ENCODE assay signal across 8 cellular contexts in the genomic region with DNA sequence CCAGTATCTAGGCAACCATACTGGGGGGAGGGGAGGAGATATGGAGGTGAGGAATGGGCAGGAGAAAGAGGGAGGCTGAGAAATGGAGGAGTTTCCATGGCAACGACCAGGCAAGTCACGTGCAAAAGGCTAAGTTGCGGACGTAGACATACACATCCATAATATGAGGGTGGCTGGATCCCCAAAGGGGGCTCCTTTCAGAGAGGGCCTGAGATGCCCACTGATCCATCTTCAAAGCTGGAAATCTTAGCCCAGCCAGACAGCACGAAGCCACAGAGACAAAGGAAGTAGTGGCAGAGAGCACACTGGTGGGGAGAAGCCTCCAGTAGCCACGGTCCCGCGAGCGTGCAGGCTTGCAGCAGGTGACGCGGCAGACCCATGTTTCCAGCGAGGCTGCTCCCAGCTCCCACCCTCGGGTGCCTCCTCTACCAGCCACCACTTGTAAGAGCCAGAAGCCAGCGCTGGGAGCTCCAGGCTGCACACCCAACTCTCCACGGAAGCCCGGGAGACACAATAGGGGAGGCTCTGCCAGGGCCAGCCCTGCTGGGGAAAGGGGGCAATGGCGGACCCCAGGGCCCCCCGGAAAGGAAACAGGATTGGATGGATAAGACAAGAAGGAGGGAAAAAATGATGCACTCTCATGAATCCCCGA. TPM values are rescaled to one million over a fixed set of nuclear protein-coding genes. Genes with fewer than 3 reads are reported as not detected.
A peak's percentile ranks its signal among the peaks of the same experiment; 100 is the strongest.
DNase-seq lines count a peak whose midpoint lies in the region; ATAC-seq and TF ChIP-seq lines count a peak whose summit lies in the region.

No MANE protein-coding gene starts in this region.

- no peak for ATAC-seq in HG03159 (IDR thresholded peaks at IDR 0.05; ENCODE audit: unreplicated experiment)
- ATAC-seq in HG02571 (IDR thresholded peaks at IDR 0.05; ENCODE audit: unreplicated experiment), result no peak
- no peak for ATAC-seq in GM18861 (IDR thresholded peaks at IDR 0.05; ENCODE audit: unreplicated experiment)

- no peak for TF ChIP-seq CTCF in chondrocyte (IDR thresholded peaks at IDR 0.05)
- no peak for TF ChIP-seq CTCF in nephron (IDR thresholded peaks at IDR 0.05; ENCODE audit: unreplicated experiment in 3 of 3)

- H3K36me3 ChIP-seq in ES-I3 (ENCODE audit: insufficient read depth, low read length), result no peaks in the 10 kb centered on the region
- H3K36me3 ChIP-seq in NT2/D1 (ENCODE audit: insufficient read depth, insufficient read length, low read length), result no peaks in the 10 kb centered on the region

- H3K36me3 Mint-ChIP-seq in chondrocyte (ENCODE audit: low read depth) (no peaks in the 10 kb centered on the region), nephron (ENCODE audit: low read depth) (no peaks in the 10 kb centered on the region)

- peaks cover 18% of the 10 kb centered on the region for H3K4me1 Mint-ChIP-seq in chondrocyte (ENCODE audit: low read depth)
- peaks cover 70% of the 10 kb centered on the region for H3K4me1 Mint-ChIP-seq in nephron

- H3K27me3 Mint-ChIP-seq in chondrocyte (ENCODE audit: low read depth), result peaks cover 51% of the 10 kb centered on the region
- peaks cover 19% of the 10 kb centered on the region for H3K27me3 Mint-ChIP-seq in nephron (ENCODE audit: low read depth)

- H3K27ac Mint-ChIP-seq in chondrocyte (ENCODE audit: unreplicated experiment), result no peak overlapping the region
- H3K27ac Mint-ChIP-seq in nephron, result peak overlapping the region; percentile 56 to 85 (median 74)

- H3K4me3 ChIP-seq in NT2/D1 (ENCODE audit: insufficient read length, low read depth), result peak overlapping the region; percentile 67

- H3K9ac ChIP-seq in ES-I3 (ENCODE audit: low read depth, low read length), result peak overlapping the region; percentile 76
- H3K9ac ChIP-seq in NT2/D1 (ENCODE audit: insufficient read length, low read depth), result peak overlapping the region; percentile 85

- H3K9me3 Mint-ChIP-seq in chondrocyte (ENCODE audit: low read depth) (no peaks in the 10 kb centered on the region), nephron (no peaks in the 10 kb centered on the region)

- no peaks in the 10 kb centered on the region for H3K9me3 ChIP-seq in ES-I3 (ENCODE audit: control insufficient read depth, insufficient read depth, low read length)
- H3K9me3 ChIP-seq in NT2/D1 (ENCODE audit: insufficient read depth, low read length), result no peaks in the 10 kb centered on the region

- H3K27me3 ChIP-seq in NT2/D1 (ENCODE audit: insufficient read depth, insufficient read length), result peaks cover 75% of the 10 kb centered on the region

- DNase-seq in NT2/D1 (ENCODE audit: low read depth, low spot score) (no peak), chondrocyte (ENCODE audit: low spot score) (no peak)
- DNase-seq in stimulated activated naive CD4-positive, alpha-beta T cell treated with Interleukin-2 at 50 U/mL for 16 hours (lab: John Stamatoyannopoulos, UW), result no peak

- H3K4me1 ChIP-seq in ES-I3 (ENCODE audit: insufficient read depth, low read length) (peaks cover 25% of the 10 kb centered on the region), NT2/D1 (ENCODE audit: insufficient read depth, insufficient read length) (peaks cover 5% of the 10 kb centered on the region)

- H3K4me3 Mint-ChIP-seq in chondrocyte (ENCODE audit: unreplicated experiment), result peak overlapping the region; percentile 80
- H3K4me3 Mint-ChIP-seq in nephron, result peak overlapping the region; percentile 72 to 87 (median 82)

RNA-seq across cellular contexts. Expression of gene FXYD6, which starts 0.9 kb away (rescaled TPM):
- total RNA-seq in chondrocyte, result 0.53 to 3.0 TPM (median 2.8 TPM) in 3 replicates

RNA-seq across cellular contexts. Expression of gene FXYD2, which starts 51.0 kb away (rescaled TPM):
- not detected in 3 replicates for total RNA-seq in chondrocyte

RNA-seq across cellular contexts. Expression of gene TMPRSS13, which starts 53.7 kb away (rescaled TPM):
- total RNA-seq in chondrocyte, result not detected in 3 replicates
